Comparison of ENCODE assay signal across 1 cellular context in genomic region chr3:126816956-126817777, GRCh38.
TF ChIP-seq lines count a peak whose summit lies in the region.

No MANE protein-coding gene starts in this region.

TF ChIP-seq in HepG2, 621 proteins besides CTCF, POLR2A, EP300 and RAD21 (continued from another document and continues in another):
- TF ChIP-seq PATZ1 (CRISPR knock-in tag; IDR thresholded peaks at IDR 0.05) (peak; percentile 70; the same call in 1 of the 2 replicates), ZNF546 (CRISPR knock-in tag; conservative IDR thresholded peaks at IDR 0.05) (no peak), ARNT (IDR thresholded peaks at IDR 0.05) (no peak), TEF (CRISPR knock-in tag; IDR thresholded peaks at IDR 0.05) (no peak), MAFF (IDR thresholded peaks at IDR 0.05; ENCODE audit: low read depth, low read length) (peak; percentile 32; the same call in 1 of the 2 replicates), MED1 (CRISPR knock-in tag; IDR thresholded peaks at IDR 0.05) (peak; percentile 34; the same call in 1 of the 2 replicates), ETV5 (CRISPR knock-in tag; IDR thresholded peaks at IDR 0.05; ENCODE audit: borderline replicate concordance) (peak; percentile 53; the same call in 1 of the 2 replicates), ZNF331 (CRISPR knock-in tag; IDR thresholded peaks at IDR 0.05) (0 out of 2 replicates have a peak, but pooled peaks have one; percentile 20), ZNF746 (CRISPR knock-in tag; IDR thresholded peaks at IDR 0.05) (no peak), ZNF33B (CRISPR knock-in tag; IDR thresholded peaks at IDR 0.05) (no peak), ZNF574 (CRISPR knock-in tag; IDR thresholded peaks at IDR 0.05) (no peak), FOXO4 (CRISPR knock-in tag; conservative IDR thresholded peaks at IDR 0.05) (no peak), SKIL (CRISPR knock-in tag; IDR thresholded peaks at IDR 0.05; ENCODE audit: borderline replicate concordance) (peak; percentile 44; the same call in 1 of the 2 replicates), ZNF317 (CRISPR knock-in tag; IDR thresholded peaks at IDR 0.05) (peak; percentile 58; the same call in 1 of the 2 replicates), ZNF225 (CRISPR knock-in tag; IDR thresholded peaks at IDR 0.05) (no peak), SAP130 (CRISPR knock-in tag; IDR thresholded peaks at IDR 0.05; ENCODE audit: low read depth) (peak; percentile 55), MIER3 (CRISPR knock-in tag; IDR thresholded peaks at IDR 0.05; ENCODE audit: borderline replicate concordance) (no peak), ZNF280D (CRISPR knock-in tag; IDR thresholded peaks at IDR 0.05) (0 out of 2 replicates have a peak, but pooled peaks have one; percentile 28), ZBTB7B (CRISPR knock-in tag; IDR thresholded peaks at IDR 0.05) (0 out of 2 replicates have a peak, but pooled peaks have one; percentile 36), KLF6 (CRISPR knock-in tag; IDR thresholded peaks at IDR 0.05) (no peak), SUZ12 (IDR thresholded peaks at IDR 0.05; ENCODE audit: low read depth, low read length) (no peak), ARHGAP35 (CRISPR knock-in tag; IDR thresholded peaks at IDR 0.05; ENCODE audit: borderline replicate concordance) (no peak), ZSCAN25 (CRISPR knock-in tag; IDR thresholded peaks at IDR 0.05) (no peak), ZBTB21 (CRISPR knock-in tag; IDR thresholded peaks at IDR 0.05) (no peak), BATF2 (CRISPR knock-in tag; IDR thresholded peaks at IDR 0.05) (no peak), SMYD3 (CRISPR knock-in tag; IDR thresholded peaks at IDR 0.05) (no peak), ZNF569 (CRISPR knock-in tag; IDR thresholded peaks at IDR 0.05; ENCODE audit: borderline replicate concordance) (no peak), KLF11 (CRISPR knock-in tag; IDR thresholded peaks at IDR 0.05) (no peak), ESRRA (CRISPR knock-in tag; IDR thresholded peaks at IDR 0.05; ENCODE audit: low read depth) (0 out of 2 replicates have a peak, but pooled peaks have one; percentile 39), HNF4G (IDR thresholded peaks at IDR 0.05; ENCODE audit: borderline replicate concordance, low read depth, low read length) (peak; percentile 43; the same call in 1 of the 2 replicates), HNF4G (CRISPR knock-in tag; IDR thresholded peaks at IDR 0.05; ENCODE audit: borderline replicate concordance, low read depth) (0 out of 2 replicates have a peak, but pooled peaks have one; percentile 25), ARID5B (CRISPR knock-in tag; IDR thresholded peaks at IDR 0.05) (peak; percentile 23; the same call in 1 of the 2 replicates), HIC2 (CRISPR knock-in tag; IDR thresholded peaks at IDR 0.05; ENCODE audit: low read depth) (no peak), BCL3 (CRISPR knock-in tag; IDR thresholded peaks at IDR 0.05) (no peak), HDAC1 (CRISPR knock-in tag; IDR thresholded peaks at IDR 0.05) (0 out of 2 replicates have a peak, but pooled peaks have one; percentile 18), ZNF879 (CRISPR knock-in tag; IDR thresholded peaks at IDR 0.05) (no peak), MBD4 (IDR thresholded peaks at IDR 0.05; ENCODE audit: borderline replicate concordance, low read length) (no peak), ETV6 (CRISPR knock-in tag; conservative IDR thresholded peaks at IDR 0.05) (no peak), IRF2 (CRISPR knock-in tag; IDR thresholded peaks at IDR 0.05) (no peak), GATAD1 (CRISPR knock-in tag; IDR thresholded peaks at IDR 0.05) (no peak), ZNF205 (CRISPR knock-in tag; IDR thresholded peaks at IDR 0.05) (peak; percentile 41; the same call in 1 of the 2 replicates), SOX6 (IDR thresholded peaks at IDR 0.05) (no peak), SOX6 (CRISPR knock-in tag; IDR thresholded peaks at IDR 0.05) (0 out of 2 replicates have a peak, but pooled peaks have one; percentile 28)
